ENCODE assay signal across 8 cellular contexts in the genomic region with DNA sequence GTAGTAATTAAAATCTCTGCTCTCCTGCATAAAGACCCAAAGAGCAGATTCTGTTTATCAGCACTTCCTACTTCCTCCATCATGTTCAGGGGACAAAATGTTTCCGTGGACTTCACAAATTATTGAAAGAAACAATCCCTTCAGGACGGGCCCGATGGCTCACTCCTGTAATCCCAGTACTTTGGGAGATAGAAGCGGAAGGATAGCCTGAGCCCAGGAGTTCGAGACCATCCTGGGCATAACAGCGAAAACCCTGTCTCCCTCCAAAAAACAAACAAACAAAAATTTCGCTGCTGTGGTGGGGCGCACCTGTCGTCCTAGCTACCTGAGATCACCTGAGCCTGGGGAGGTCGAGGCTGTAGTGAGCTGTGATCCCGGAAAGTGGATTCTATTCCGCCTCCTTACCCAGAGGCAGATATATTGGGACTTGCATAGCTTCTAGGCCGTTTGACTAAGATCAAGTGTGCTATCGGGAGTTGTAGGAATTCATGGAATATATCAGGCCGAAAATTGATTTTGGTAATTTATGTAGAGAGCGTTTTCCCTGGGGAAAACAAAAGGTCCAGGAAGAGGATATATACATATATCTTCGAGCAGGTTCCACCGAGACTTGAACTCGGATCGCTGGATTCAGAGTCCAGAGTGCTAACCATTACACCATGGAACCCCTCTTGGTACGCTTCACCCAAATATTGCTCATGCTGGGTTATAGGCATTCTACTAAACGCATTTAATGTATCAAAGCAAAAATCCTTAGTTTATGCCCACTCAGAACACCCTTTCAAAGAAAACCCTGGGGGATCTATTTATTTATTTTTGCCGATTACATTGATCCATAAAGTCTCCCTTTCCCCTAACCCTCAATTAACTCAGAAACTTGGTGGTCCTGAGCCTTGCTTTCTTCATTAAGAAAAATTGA.
DNase-seq lines count a peak whose midpoint lies in the region; ATAC-seq, FAIRE-seq and TF ChIP-seq lines count a peak whose summit lies in the region.

No MANE protein-coding gene starts in this region.

- ATAC-seq in body of pancreas (no peak), gastroesophageal sphincter (no peak)

- peaks cover 0 to 26% of the 10 kb centered on the region in 2 donors for H3K27me3 ChIP-seq in body of pancreas
- peaks cover 100% of the 10 kb centered on the region for H3K27me3 ChIP-seq in gastroesophageal sphincter

- TF ChIP-seq CTCF in body of pancreas (IDR thresholded peaks at IDR 0.05): no peak
- no peak for TF ChIP-seq CTCF in gastroesophageal sphincter (IDR thresholded peaks at IDR 0.05)

- no peak for FAIRE-seq in RCC 7860 (lab: Jason Lieb, UNC)

- no peaks in the 10 kb centered on the region for H3K4me1 ChIP-seq in body of pancreas
- H3K4me1 ChIP-seq in gastroesophageal sphincter: peaks cover 0 to 15% (median 0%) of the 10 kb centered on the region in 3 donors

- TF ChIP-seq EP300 in gastroesophageal sphincter (IDR thresholded peaks at IDR 0.05): no peak

- H3K36me3 ChIP-seq in body of pancreas (replicated peaks in 1 of 2; ENCODE audit: insufficient read depth in 1 of 2, low read depth in 2 of 2): no peaks in the 10 kb centered on the region
- no peaks in the 10 kb centered on the region for H3K36me3 ChIP-seq in gastroesophageal sphincter

- peak overlapping the region; percentile 22 for H3K27ac ChIP-seq in epithelial cell of prostate
- H3K27ac ChIP-seq in body of pancreas: no peak overlapping the region
- H3K27ac ChIP-seq in gastroesophageal sphincter: no peak overlapping the region

- intact Hi-C loops in body of pancreas (cut with DNase I): no loop called here

- 16 to 17% methylated on average over 20 to 23 of the region's 23 CpGs for WGBS in body of pancreas, 2 donors
- 12 to 38% methylated on average over 10 to 20 of the region's 23 CpGs for WGBS in gastroesophageal sphincter (ENCODE audit: low coverage in 1 of 2), 2 donors

- H3K4me3 ChIP-seq in body of pancreas (no peak overlapping the region), gastroesophageal sphincter (no peak overlapping the region)

- TF ChIP-seq POLR2A in body of pancreas (IDR thresholded peaks at IDR 0.05): no peak
- TF ChIP-seq POLR2A in gastroesophageal sphincter (IDR thresholded peaks at IDR 0.05): no peak

- peaks cover 0 to 6% (median 0%) of the 10 kb centered on the region in 3 donors for H3K9me3 ChIP-seq in body of pancreas
- peaks cover 0 to 9% (median 0%) of the 10 kb centered on the region in 3 donors for H3K9me3 ChIP-seq in gastroesophageal sphincter

- DNase-seq in AG08396 (ENCODE audit: low spot score) (peak; percentile 36), HCEC 1CT (peak; percentile 71), RCC 7860 (ENCODE audit: low spot score) (peak; percentile 76), epithelial cell of prostate (ENCODE audit: low read depth, low spot score) (no peak), body of pancreas (no peak), NOMO-1 (lab: John Stamatoyannopoulos, UW; ENCODE audit: unreplicated experiment in 2 of 2) (no peak), hippocampal formation (lab: John Stamatoyannopoulos, UW) (no peak)

Comparison
In these comparisons a context has a peak if more than half of its experiments do, and no peak if none do; other contexts are left out.
1. DNase-seq: peak in AG08396 (single experiment), HCEC 1CT (single experiment) and RCC 7860 (single experiment); none in epithelial cell of prostate (single experiment), body of pancreas (0 of 4), NOMO-1 (0 of 2) and hippocampal formation (0 of 2).